In the genomic region with DNA sequence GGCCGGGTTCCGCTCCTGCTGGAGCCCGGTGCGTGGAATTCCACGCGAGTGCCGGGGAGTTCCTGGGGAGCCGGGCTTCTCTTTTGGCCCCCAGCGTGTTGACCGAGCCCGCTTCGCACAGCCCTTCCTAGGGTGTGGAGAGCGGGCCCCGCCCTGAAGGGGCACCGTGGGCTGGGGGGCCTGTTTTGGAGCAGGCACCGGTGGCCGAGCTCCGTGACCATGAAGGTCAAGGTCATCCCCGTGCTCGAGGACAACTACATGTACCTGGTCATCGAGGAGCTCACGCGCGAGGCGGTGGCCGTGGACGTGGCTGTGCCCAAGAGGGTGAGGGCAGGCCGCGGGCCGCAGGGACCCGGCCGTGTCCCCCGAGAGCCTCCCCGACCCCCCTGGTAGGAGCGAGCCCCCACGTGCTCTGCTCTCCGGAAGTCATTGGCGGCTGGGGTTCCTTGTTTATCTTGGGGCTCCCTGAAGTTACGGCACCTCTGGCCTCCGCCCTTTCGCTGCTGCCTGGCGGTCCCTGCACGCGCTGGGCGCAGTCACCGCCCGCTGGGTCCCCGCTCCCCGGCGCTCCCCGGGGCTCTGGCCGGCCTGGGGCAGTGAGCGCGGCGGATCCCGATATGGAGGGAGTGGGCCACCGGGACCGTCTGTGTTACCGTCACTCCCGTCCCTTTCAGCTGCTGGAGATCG, we compare ENCODE assay signal across 8 cellular contexts. TPM values are rescaled to one million over a fixed set of nuclear protein-coding genes. Genes with fewer than 3 reads are reported as not detected.
DNase-seq lines count a peak whose midpoint lies in the region; ATAC-seq and TF ChIP-seq lines count a peak whose summit lies in the region.

No MANE protein-coding gene starts in this region.

- POLR2A ChIA-PET in WTC11 (lab: Charles Lee), result interaction anchor here (0.6 to 1.2 kb wide), 3 partner anchors 8 to 65 kb away, joined by 3 read pairs; no protein-coding TSS in a partner anchor

- intact Hi-C loops in heart right ventricle (cut with DNase I), result no loop called here

- H4K5ac ChIP-seq in H9 (ENCODE audit: insufficient read length, low read depth, low read length), result no peak overlapping the region

- H3K14ac ChIP-seq in H9 (ENCODE audit: insufficient read depth, low read length), result peak overlapping the region; percentile 35; the same call in 1 of the 2 replicates

- H3K4me3 Mint-ChIP-seq in H9 (peak overlapping the region; percentile 47 to 72), WTC11 (peak overlapping the region; percentile 54)

- peaks cover 34% of the 10 kb centered on the region for H3K36me3 ChIP-seq in BLaER1
- H3K36me3 ChIP-seq in heart right ventricle, result peaks cover 0 to 32% (median 7%) of the 10 kb centered on the region in 9 donors
- H3K36me3 ChIP-seq in smooth muscle cell (ENCODE audit: low read depth), result no peaks in the 10 kb centered on the region

- H2BK20ac ChIP-seq in H9 (ENCODE audit: low read depth, low read length, poor library complexity, severe bottlenecking), result no peak overlapping the region

- no peak overlapping the region for H2BK5ac ChIP-seq in H9 (ENCODE audit: insufficient read length, low read length)

- H3K4me1 Mint-ChIP-seq in H9 (no peaks in the 10 kb centered on the region), WTC11 (no peaks in the 10 kb centered on the region)

- H3K9me3 ChIP-seq in BLaER1 (no peaks in the 10 kb centered on the region), H9 (ENCODE audit: control insufficient read depth, low read depth, low read length) (no peaks in the 10 kb centered on the region), heart right ventricle (no peaks in the 10 kb centered on the region), smooth muscle cell (replicated peaks; ENCODE audit: low read depth) (no peaks in the 10 kb centered on the region)

- H2AFZ ChIP-seq in H9 (ENCODE audit: low read length) (no peak overlapping the region), smooth muscle cell (ENCODE audit: low read depth) (peak overlapping the region; percentile 30)

- TF ChIP-seq CTCF in H9 (conservative IDR thresholded peaks at IDR 0.05), result no peak
- no peak for TF ChIP-seq CTCF in WTC11 (IDR thresholded peaks at IDR 0.05)
- TF ChIP-seq CTCF in heart right ventricle (IDR thresholded peaks at IDR 0.05), result no peak
- TF ChIP-seq CTCF in smooth muscle cell (IDR thresholded peaks at IDR 0.05; ENCODE audit: borderline replicate concordance, insufficient read depth, poor library complexity, severe bottlenecking), result no peak

- no peak overlapping the region for H3K4ac ChIP-seq in H9 (ENCODE audit: low read depth, low read length)

- peak overlapping the region; percentile 83 for H3K9ac ChIP-seq in BLaER1
- no peak overlapping the region for H3K9ac ChIP-seq in H9 (ENCODE audit: extremely low read depth, insufficient read length, low read length)
- H3K9ac ChIP-seq in smooth muscle cell (ENCODE audit: low read depth), result peak overlapping the region; percentile 35

- H4K8ac ChIP-seq in H9 (replicated peaks; ENCODE audit: insufficient read length, low read depth, low read length), result no peak overlapping the region

- no peak for ATAC-seq in WTC11
- peak in 2 of 8 donors; percentile 1 to 3 for ATAC-seq in heart right ventricle

- H3K27ac Mint-ChIP-seq in H9 (no peak overlapping the region), WTC11 (no peak overlapping the region)

- no peak overlapping the region for H3K23ac ChIP-seq in H9 (ENCODE audit: insufficient read length, low read depth, low read length)

- peaks cover 78% of the 10 kb centered on the region for H4K20me1 ChIP-seq in BLaER1
- no peaks in the 10 kb centered on the region for H4K20me1 ChIP-seq in H9 (ENCODE audit: control insufficient read depth, insufficient read depth, insufficient read length)
- H4K20me1 ChIP-seq in smooth muscle cell (ENCODE audit: low read depth), result no peaks in the 10 kb centered on the region

- no peak overlapping the region for H2BK15ac ChIP-seq in H9 (ENCODE audit: low read depth, low read length)

- peaks cover 76% of the 10 kb centered on the region for H3K4me1 ChIP-seq in BLaER1
- H3K4me1 ChIP-seq in H9 (ENCODE audit: insufficient read depth, low read length), result no peaks in the 10 kb centered on the region
- H3K4me1 ChIP-seq in heart right ventricle, result peaks cover 12 to 31% (median 24%) of the 10 kb centered on the region in 9 donors
- peaks cover 10% of the 10 kb centered on the region for H3K4me1 ChIP-seq in smooth muscle cell (ENCODE audit: low read depth)

- H3K4me3 ChIP-seq in BLaER1 (peak overlapping the region; percentile 80), heart right ventricle (peak overlapping the region; percentile 44 to 70 (median 56)), smooth muscle cell (peak overlapping the region; percentile 69)

- H3K36me3 Mint-ChIP-seq in H9 (ENCODE audit: insufficient read depth in 1 of 3, low read depth in 3 of 3) (peaks cover 0 to 7% (median 5%) of the 10 kb centered on the region in 3 experiments; a peak in 3 of 7 replicates), WTC11 (no peaks in the 10 kb centered on the region; the same call in 1 of the 2 replicates)

- no peak overlapping the region for H2AK5ac ChIP-seq in H9 (ENCODE audit: insufficient read length, low read length)

- no CpG with 5 or more reads among the region's 61 CpGs for WGBS in H9 (ENCODE audit: extremely low coverage, insufficient read length, low lambda C conversion rate)
- WGBS in heart right ventricle, 2 donors, result 0 to 1% methylated on average over 61 of the region's 61 CpGs
- WGBS in smooth muscle cell (ENCODE audit: low lambda C conversion rate), result 3% methylated on average over 56 of the region's 61 CpGs

- no peak overlapping the region for H4K91ac ChIP-seq in H9 (ENCODE audit: insufficient read length, low read depth, low read length)

- H3K27me3 Mint-ChIP-seq in H9 (ENCODE audit: low read depth) (peaks cover 14% of the 10 kb centered on the region), WTC11 (ENCODE audit: low read depth) (peaks cover 2% of the 10 kb centered on the region; the same call in 1 of the 2 replicates)

- peaks cover 11% of the 10 kb centered on the region for H3K23me2 ChIP-seq in H9 (ENCODE audit: insufficient read length, low read depth, low read length, poor library complexity, severe bottlenecking)

- CTCF ChIA-PET in WTC11 (lab: Charles Lee), result interaction anchor here (0.8 to 6.9 kb wide), 13 partner anchors 8 to 347 kb away, joined by 3 to 90 read pairs (median 5); a partner anchor contains a TSS

- H3T11ph ChIP-seq in H9 (ENCODE audit: low read length), result no peak overlapping the region

- H3K9me3 Mint-ChIP-seq in H9 (no peaks in the 10 kb centered on the region), WTC11 (no peaks in the 10 kb centered on the region)

- H3F3A ChIP-seq in smooth muscle cell (ENCODE audit: low read depth), result peaks cover 4% of the 10 kb centered on the region

- H2BK12ac ChIP-seq in H9 (ENCODE audit: insufficient read length, low read depth, low read length), result no peak overlapping the region

- no peak overlapping the region for H2BK120ac ChIP-seq in H9 (ENCODE audit: low read depth, low read length, poor library complexity, severe bottlenecking)

- H3K79me2 ChIP-seq in H9 (ENCODE audit: insufficient read depth, low read length) (no peaks in the 10 kb centered on the region), smooth muscle cell (ENCODE audit: low read depth) (no peaks in the 10 kb centered on the region)

- DNase-seq in H9 (no peak), WTC11 (ENCODE audit: low spot score) (no peak), heart right ventricle (no peak), smooth muscle cell (lab: John Stamatoyannopoulos, UW; ENCODE audit: unreplicated experiment) (no peak), OCI-M2 (lab: John Stamatoyannopoulos, UW; ENCODE audit: unreplicated experiment) (no peak), NCI-H2029 (lab: John Stamatoyannopoulos, UW) (no peak)
- DNase-seq in effector CD4-positive, alpha-beta T cell, result no peak

- peak overlapping the region; percentile 89 for H3K27ac ChIP-seq in BLaER1
- H3K27ac ChIP-seq in H9 (ENCODE audit: insufficient read length, low read depth, low read length), result no peak overlapping the region
- H3K27ac ChIP-seq in heart right ventricle, result peak overlapping the region in 3 of 10 donors; percentile 39 to 59 (median 58)
- H3K27ac ChIP-seq in smooth muscle cell (ENCODE audit: low read depth), result no peak overlapping the region

- peak overlapping the region; percentile 53 for H3K18ac ChIP-seq in H9 (ENCODE audit: insufficient read length, low read depth, low read length)

- no peak overlapping the region for H3K56ac ChIP-seq in H9 (ENCODE audit: insufficient read length, low read depth, low read length)

- H3K79me1 ChIP-seq in H9 (ENCODE audit: insufficient read depth, low read depth, low read length, poor library complexity, severe bottlenecking), result no peaks in the 10 kb centered on the region

- H3K27me3 ChIP-seq in BLaER1 (no peaks in the 10 kb centered on the region), H9 (ENCODE audit: insufficient read depth, low read length) (no peaks in the 10 kb centered on the region), heart right ventricle (peaks cover 0 to 32% (median 23%) of the 10 kb centered on the region in 7 donors), smooth muscle cell (ENCODE audit: low read depth) (no peaks in the 10 kb centered on the region)

- H3K4me2 ChIP-seq in BLaER1 (peak overlapping the region; percentile 100), H9 (ENCODE audit: insufficient read depth, insufficient read length, low read length) (peak overlapping the region; percentile 87), smooth muscle cell (peak overlapping the region; percentile 99)

RNA-seq across cellular contexts. Expression of a gene that starts 0.5 kb away (rescaled TPM):
- 21.3 and 25.2 TPM in 2 replicates for total RNA-seq in H9 (2021)
- total RNA-seq in WTC11 (2021), result 38.4 to 41.7 TPM (median 39.4 TPM) in 3 replicates
- total RNA-seq in heart right ventricle, result 10 to 100 TPM in 7 of 10 donors, 1 to 10 TPM in 3; 5.1 to 23.3 (median 10.6) TPM
- 10 to 100 TPM; 17.9 to 80.0 TPM for polyA plus RNA-seq in heart right ventricle
- total RNA-seq in smooth muscle cell, result 3.2 and 15.4 TPM in 2 replicates
- 23.1 and 24.6 TPM in 2 replicates for polyA plus RNA-seq in smooth muscle cell

RNA-seq across cellular contexts. Expression of a gene that starts 1.2 kb away (rescaled TPM):
- total RNA-seq in H9 (2021) (12.1 TPM in 2 replicates), WTC11 (2021) (19.4 to 20.8 TPM (median 20.2 TPM) in 3 replicates), heart right ventricle (1 to 10 TPM in 1 of 10 donors, under 1 TPM in 8, not detected in 1; 0.21 to 1.0 (median 0.30) TPM), smooth muscle cell (2.8 TPM in 1 of 2 replicates, not detected in the other)
- polyA plus RNA-seq in heart right ventricle (1 to 10 TPM in 1 of 2 donors, under 1 TPM in 1; 0.77 to 1.7 TPM), smooth muscle cell (3.4 and 4.7 TPM in 2 replicates)

RNA-seq across cellular contexts. Expression of a gene that starts 6.5 kb away (rescaled TPM):
- total RNA-seq in H9 (2021) (31.5 and 34.8 TPM in 2 replicates), WTC11 (2021) (40.6 to 43.1 TPM (median 43.0 TPM) in 3 replicates), heart right ventricle (10 to 100 TPM; 23.3 to 40.3 (median 31.0) TPM), smooth muscle cell (11.9 and 15.6 TPM in 2 replicates)
- polyA plus RNA-seq in heart right ventricle (10 to 100 TPM; 37.3 to 91.1 TPM), smooth muscle cell (39.8 and 40.9 TPM in 2 replicates)

RNA-seq across cellular contexts. Expression of a gene that starts 12.5 kb away (rescaled TPM):
- 26.2 and 28.9 TPM in 2 replicates for total RNA-seq in H9 (2021)
- total RNA-seq in WTC11 (2021), result 30.9 to 64.3 TPM (median 61.4 TPM) in 3 replicates
- total RNA-seq in heart right ventricle, result 10 to 100 TPM; 51.4 to 77.2 (median 60.5) TPM
- polyA plus RNA-seq in heart right ventricle, result 100 to 1,000 TPM in 1 of 2 donors, 10 to 100 TPM in 1; 54.0 to 103 TPM
- total RNA-seq in smooth muscle cell, result 30.6 and 39.6 TPM in 2 replicates
- 170 and 193 TPM in 2 replicates for polyA plus RNA-seq in smooth muscle cell

RNA-seq across cellular contexts. Expression of a gene that starts 13.4 kb away (rescaled TPM):
- total RNA-seq in H9 (2021), result 21.9 and 26.4 TPM in 2 replicates
- 32.8 to 50.9 TPM (median 32.8 TPM) in 3 replicates for total RNA-seq in WTC11 (2021)
- total RNA-seq in heart right ventricle, result 10 to 100 TPM; 18.7 to 33.0 (median 24.1) TPM
- polyA plus RNA-seq in heart right ventricle, result 10 to 100 TPM; 29.1 to 62.9 TPM
- 19.7 and 33.5 TPM in 2 replicates for total RNA-seq in smooth muscle cell
- 35.6 and 39.6 TPM in 2 replicates for polyA plus RNA-seq in smooth muscle cell
